In the genomic region with DNA sequence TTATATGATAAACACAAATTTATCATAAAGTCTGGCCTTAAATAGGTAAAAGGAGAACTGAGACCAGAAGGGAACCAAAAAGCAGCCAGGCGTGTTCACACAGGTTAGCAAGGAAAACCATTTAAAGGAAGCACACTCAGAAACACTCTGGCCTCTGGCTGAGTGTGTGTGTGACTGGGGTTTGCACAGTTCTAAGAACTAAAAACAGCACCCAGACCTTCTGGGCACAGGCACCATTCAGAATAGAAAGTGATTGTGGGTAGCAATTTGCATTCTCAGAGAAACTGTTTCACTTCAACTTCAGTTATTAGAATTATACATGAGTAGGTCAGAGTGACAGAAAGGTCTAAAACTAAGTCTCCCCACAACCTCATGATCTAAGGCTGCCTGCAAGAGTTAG, we compare ENCODE assay signal across 10 cellular contexts. TPM values are rescaled to one million over a fixed set of nuclear protein-coding genes. Genes with fewer than 3 reads are reported as not detected.
DNase-seq lines count a peak whose midpoint lies in the region; ATAC-seq and TF ChIP-seq lines count a peak whose summit lies in the region.
"Had no signal": no experiment of that assay in that cellular context is flagged by ENCODE, and none has a peak within 500 bp of the region (broad histone marks: within the 10 kb centered on the region; RNA-seq: fewer than 3 reads in every experiment).

No MANE protein-coding gene starts in this region.

- no peak overlapping the region for H3K23ac ChIP-seq in neuronal stem cell (ENCODE audit: low read depth, low read length, poor library complexity)

- no peak overlapping the region for H2BK5ac ChIP-seq in neuronal stem cell (ENCODE audit: low read length)

- no peak overlapping the region for H3K4ac ChIP-seq in neuronal stem cell (ENCODE audit: low read length)

- H3K36me3 ChIP-seq in neuronal stem cell (replicated peaks in 1 of 2; ENCODE audit: control insufficient read depth in 2 of 2, insufficient read depth in 2 of 2, low read length in 2 of 2) (no peaks in the 10 kb centered on the region), right atrium auricular region (no peaks in the 10 kb centered on the region)

- H2BK120ac ChIP-seq in neuronal stem cell (ENCODE audit: low read depth, low read length) = no peak overlapping the region

- H3K4me3 ChIP-seq in neuronal stem cell (ENCODE audit: low read length in 2 of 2) (no peak overlapping the region), right atrium auricular region (no peak overlapping the region)

- no peaks in the 10 kb centered on the region for H3K79me1 ChIP-seq in neuronal stem cell (ENCODE audit: low read depth, low read length)

- H3K27ac ChIP-seq in neuronal stem cell (replicated peaks; ENCODE audit: low read length) (no peak overlapping the region), right atrium auricular region (no peak overlapping the region)

- peak overlapping the region; percentile 56 to 93 (median 72) for H3K4me3 Mint-ChIP-seq in IgD-negative memory B cell
- peak overlapping the region; percentile 94 for H3K4me3 Mint-ChIP-seq in natural killer cell treated with Interleukin-12 subunit alpha and Interleukin-12 subunit beta and Interleukin-15 and Interleukin-18, amount 100 ng/mL, for 72 hours
- H3K4me3 Mint-ChIP-seq: nephron had no signal

- no peak overlapping the region for H3K14ac ChIP-seq in neuronal stem cell (ENCODE audit: low read length)

- H3K4me1 Mint-ChIP-seq in IgD-negative memory B cell = peaks cover 28 to 32% (median 29%) of the 10 kb centered on the region in 3 donors
- peaks cover 25 to 32% of the 10 kb centered on the region in 2 donors for H3K4me1 Mint-ChIP-seq in natural killer cell treated with Interleukin-12 subunit alpha and Interleukin-12 subunit beta and Interleukin-15 and Interleukin-18, amount 100 ng/mL, for 72 hours (ENCODE audit: low read depth in 2 of 2)

- H4K91ac ChIP-seq in neuronal stem cell (ENCODE audit: low read depth, low read length, poor library complexity) = no peak overlapping the region

- TF ChIP-seq CTCF in right atrium auricular region (IDR thresholded peaks at IDR 0.05) = no peak

- H3K18ac ChIP-seq in neuronal stem cell (ENCODE audit: low read length) = no peak overlapping the region

- H3K27me3 ChIP-seq in neuronal stem cell (ENCODE audit: control insufficient read depth in 3 of 3, insufficient read depth in 3 of 3, low read depth in 1 of 3, low read length in 3 of 3) (no peaks in the 10 kb centered on the region), right atrium auricular region (no peaks in the 10 kb centered on the region)

- peak overlapping the region; percentile 79 to 95 (median 82) for H3K27ac Mint-ChIP-seq in IgD-negative memory B cell
- H3K27ac Mint-ChIP-seq in natural killer cell treated with Interleukin-12 subunit alpha and Interleukin-12 subunit beta and Interleukin-15 and Interleukin-18, amount 100 ng/mL, for 72 hours = peak overlapping the region; percentile 73 to 85

- no peaks in the 10 kb centered on the region for H3K4me1 ChIP-seq in neuronal stem cell (ENCODE audit: control insufficient read depth in 2 of 2, insufficient read depth in 1 of 2, low read depth in 1 of 2, low read length in 2 of 2)
- H3K4me1 ChIP-seq in right atrium auricular region = no peaks in the 10 kb centered on the region

- no peak overlapping the region for H2BK15ac ChIP-seq in neuronal stem cell (ENCODE audit: low read length)

- H2BK12ac ChIP-seq in neuronal stem cell (ENCODE audit: low read length) = no peak overlapping the region

- no peak overlapping the region for H3K4me2 ChIP-seq in neuronal stem cell (ENCODE audit: insufficient read depth, low read length, poor library complexity, severe bottlenecking)

- ATAC-seq in GM21737 (IDR thresholded peaks at IDR 0.05; ENCODE audit: unreplicated experiment) = peak; percentile 97
- ATAC-seq in natural killer cell treated with Interleukin-12 subunit alpha and Interleukin-12 subunit beta and Interleukin-15 and Interleukin-18, amount 100 ng/mL, for 72 hours = peak; percentile 90 to 93

- H4K8ac ChIP-seq in neuronal stem cell (ENCODE audit: low read depth, low read length) = no peak overlapping the region

- H3K27me3 Mint-ChIP-seq in IgD-negative memory B cell = no peaks in the 10 kb centered on the region
- H3K27me3 Mint-ChIP-seq in natural killer cell treated with Interleukin-12 subunit alpha and Interleukin-12 subunit beta and Interleukin-15 and Interleukin-18, amount 100 ng/mL, for 72 hours = peaks cover 0 to 14% of the 10 kb centered on the region in 2 donors

- no CpG with 5 or more reads among the region's 1 CpG for WGBS in neuronal stem cell (ENCODE audit: extremely low coverage in 2 of 2, insufficient read length in 2 of 2, insufficient replicate concordance in 1 of 2), 2 donors

- H3K36me3 Mint-ChIP-seq in IgD-negative memory B cell = no peaks in the 10 kb centered on the region
- H3K36me3 Mint-ChIP-seq in natural killer cell treated with Interleukin-12 subunit alpha and Interleukin-12 subunit beta and Interleukin-15 and Interleukin-18, amount 100 ng/mL, for 72 hours = peaks cover 4% of the 10 kb centered on the region

- H3K9me3 Mint-ChIP-seq in IgD-negative memory B cell = no peaks in the 10 kb centered on the region
- no peaks in the 10 kb centered on the region for H3K9me3 Mint-ChIP-seq in natural killer cell treated with Interleukin-12 subunit alpha and Interleukin-12 subunit beta and Interleukin-15 and Interleukin-18, amount 100 ng/mL, for 72 hours
- H3K9me3 Mint-ChIP-seq: nephron had no signal

- H3K9me3 ChIP-seq in neuronal stem cell (replicated peaks in 1 of 2; ENCODE audit: control insufficient read depth in 2 of 2, insufficient read depth in 1 of 2, low read depth in 1 of 2, low read length in 2 of 2) (no peaks in the 10 kb centered on the region), right atrium auricular region (no peaks in the 10 kb centered on the region)

- peak; percentile 0 for DNase-seq in activated CD4-positive, CD25-positive, alpha-beta regulatory T cell treated with anti-CD3 and anti-CD28 coated beads, Interleukin-2, amount 50 U/mL, for 16 hours (ENCODE audit: low read depth, low spot score)
- DNase-seq in activated CD4-positive, CD25-positive, alpha-beta regulatory T cell (lab: John Stamatoyannopoulos, UW) = no peak
- peak; percentile 65 for DNase-seq in natural killer cell treated with Interleukin-12 subunit alpha and Interleukin-12 subunit beta and Interleukin-15 and Interleukin-18, amount 100 ng/mL, for 72 hours (ENCODE audit: low spot score)
- DNase-seq in neuronal stem cell (ENCODE audit: low spot score) = no peak
- DNase-seq in right atrium auricular region (ENCODE audit: low spot score) = no peak
- DNase-seq in NCI-H82 treated with DMSO at 0.1 percent for 48 hours (lab: John Stamatoyannopoulos, UW; ENCODE audit: unreplicated experiment) = no peak

- no peak overlapping the region for H2AK5ac ChIP-seq in neuronal stem cell (ENCODE audit: low read depth, low read length)

- H3K9ac ChIP-seq in neuronal stem cell (ENCODE audit: low read depth, low read length, poor library complexity) = no peak overlapping the region

- no peak overlapping the region for H2AFZ ChIP-seq in neuronal stem cell (ENCODE audit: low read length)

RNA-seq across cellular contexts. Expression of a gene that starts 10.0 kb away (rescaled TPM):
- 0.34 TPM for polyA plus RNA-seq in IgD-negative memory B cell
- total RNA-seq in natural killer cell treated with Interleukin-12 subunit alpha and Interleukin-12 subunit beta and Interleukin-15 and Interleukin-18, amount 100 ng/mL, for 72 hours = 1 to 10 TPM in 1 of 2 donors, under 1 TPM in 1; 0.33 to 1.9 TPM
- not detected for polyA plus RNA-seq in neuronal stem cell (2013, experiment 1 of 2)
- not detected for polyA plus RNA-seq in neuronal stem cell (2013, experiment 2 of 2)
- under 1 TPM in 1 of 2 donors, not detected in 1; 0.31 TPM for total RNA-seq in right atrium auricular region
- total RNA-seq: HT-29 had no signal

RNA-seq across cellular contexts. Expression of a gene that starts 45.2 kb away (rescaled TPM):
- polyA plus RNA-seq in IgD-negative memory B cell = 1.1 TPM
- 1 to 10 TPM in 1 of 2 donors, under 1 TPM in 1; 0.64 to 1.5 TPM for total RNA-seq in natural killer cell treated with Interleukin-12 subunit alpha and Interleukin-12 subunit beta and Interleukin-15 and Interleukin-18, amount 100 ng/mL, for 72 hours
- not detected for polyA plus RNA-seq in neuronal stem cell (2013, experiment 1 of 2)
- not detected for polyA plus RNA-seq in neuronal stem cell (2013, experiment 2 of 2)
- total RNA-seq in right atrium auricular region = 1 to 10 TPM; 3.8 to 8.5 TPM
- total RNA-seq: HT-29 had no signal

Comparison
In these comparisons a context has a peak if more than half of its experiments do, and no peak if none do; other contexts are left out.
1. DNase-seq: peak in activated CD4-positive, CD25-positive, alpha-beta regulatory T cell treated with anti-CD3 and anti-CD28 coated beads, Interleukin-2, amount 50 U/mL, for 16 hours (single experiment) and natural killer cell treated with Interleukin-12 subunit alpha and Interleukin-12 subunit beta and Interleukin-15 and Interleukin-18, amount 100 ng/mL, for 72 hours (single experiment); none in activated CD4-positive, CD25-positive, alpha-beta regulatory T cell (0 of 4), neuronal stem cell (single experiment), right atrium auricular region (single experiment) and NCI-H82 treated with DMSO at 0.1 percent for 48 hours (single experiment).